19 cellular contexts compared by ENCODE assay signal in genomic region chr19:38583985-38584305, GRCh38. TPM values are rescaled to one million over a fixed set of nuclear protein-coding genes. Genes with fewer than 3 reads are reported as not detected.
A peak's percentile ranks its signal among the peaks of the same experiment; 100 is the strongest.
DNase-seq lines count a peak whose midpoint lies in the region; ATAC-seq, FAIRE-seq and TF ChIP-seq lines count a peak whose summit lies in the region.
"Had no signal": no experiment of that assay in that cellular context is flagged by ENCODE, and none has a peak within 500 bp of the region (broad histone marks: within the 10 kb centered on the region; RNA-seq: fewer than 3 reads in every experiment).

No MANE protein-coding gene starts in this region.

- CTCF ChIA-PET in A549 (lab: Yijun Ruan, JAX) (interaction anchor here (0.7 to 1.7 kb wide), 4 partner anchors 8 to 51 kb away, joined by 3 to 6 read pairs (median 4); partner anchors contain the start of gene MAP4K1), GM12878 (lab: Yijun Ruan, JAX) (interaction anchor here (0.7 to 1.6 kb wide), 5 partner anchors 27 to 51 kb away, joined by 3 to 7 read pairs (median 4); partner anchors contain the start of genes EIF3K and MAP4K1)

- no peak for TF ChIP-seq CTCF in A549 (IDR thresholded peaks at IDR 0.05)
- TF ChIP-seq CTCF in KMS-11 (conservative IDR thresholded peaks at IDR 0.05; ENCODE audit: low read depth, low read length) = no peak
- no peak for TF ChIP-seq CTCF in GM12878 (IDR thresholded peaks at IDR 0.05 in 2 of 3, conservative IDR thresholded peaks at IDR 0.05 in 1 of 3; ENCODE audit: control insufficient read depth in 2 of 3, extremely low read depth in 1 of 3, insufficient read depth in 1 of 3, low read depth in 3 of 3, low read length in 3 of 3)

- TF ChIP-seq RAD21 in A549 (conservative IDR thresholded peaks at IDR 0.05 in 1 of 2, IDR thresholded peaks at IDR 0.05 in 1 of 2) (no peak), GM12878 (IDR thresholded peaks at IDR 0.05; ENCODE audit: insufficient read depth, low read depth, low read length) (no peak)

- H3K27ac ChIP-seq in A549 (no peak overlapping the region), KMS-11 (0 out of 2 replicates have a peak overlapping the region, but pooled peaks have one; percentile 7), GM12878 (ENCODE audit: control insufficient read depth, insufficient read depth) (peak overlapping the region; percentile 52)
- peak overlapping the region in 4 of 11 experiments; percentile 20 to 61 (median 48); a peak in 5 of 22 replicates for H3K27ac ChIP-seq in BLaER1 treated with 17β-estradiol and CSF1 and Interleukin-3, amounts not matched to agents 10 nM and 100 nM
- H3K27ac ChIP-seq: BLaER1, GM23248 had no signal

- H3K27me3 ChIP-seq in BLaER1 treated with 17β-estradiol and CSF1 and Interleukin-3, amounts not matched to agents 10 nM and 100 nM = no peaks in the 10 kb centered on the region
- no peaks in the 10 kb centered on the region for H3K27me3 ChIP-seq in KMS-11 (ENCODE audit: insufficient read depth, low read depth)
- no peaks in the 10 kb centered on the region for H3K27me3 ChIP-seq in GM12878 (replicated peaks in 1 of 2; ENCODE audit: control insufficient read depth in 2 of 2, insufficient read depth in 2 of 2, low read length in 1 of 2)
- H3K27me3 ChIP-seq: BLaER1, MG63 had no signal

- H3K4me1 ChIP-seq in A549 (no peaks in the 10 kb centered on the region), KMS-11 (ENCODE audit: low read depth, poor library complexity, severe bottlenecking) (peaks cover 22% of the 10 kb centered on the region), GM12878 (ENCODE audit: control insufficient read depth, insufficient read depth, low read length) (peaks cover 18% of the 10 kb centered on the region)
- H3K4me1 ChIP-seq in BLaER1 treated with 17β-estradiol and CSF1 and Interleukin-3, amounts not matched to agents 10 nM and 100 nM = peaks cover 0 to 16% (median 7%) of the 10 kb centered on the region in 10 experiments; a peak in 11 of 20 replicates

- H3K9me3 ChIP-seq in A549 (no peaks in the 10 kb centered on the region), GM12878 (replicated peaks; ENCODE audit: control insufficient read depth, insufficient read depth, low read length) (no peaks in the 10 kb centered on the region)
- H3K9me3 ChIP-seq in BLaER1 treated with 17β-estradiol and CSF1 and Interleukin-3, amounts not matched to agents 10 nM and 100 nM (replicated peaks in 1 of 11) = no peaks in the 10 kb centered on the region
- H3K9me3 ChIP-seq: BLaER1, MG63 had no signal

- in situ Hi-C loops in GM12878 (cut with MboI) = no loop called here

- BruUV-seq in GM12878 (replicated peaks; lab: Mats Ljungman, UMichigan) = no TSS peak

- no peak overlapping the region for H3K4me2 ChIP-seq in A549
- H3K4me2 ChIP-seq in BLaER1 treated with 17β-estradiol and CSF1 and Interleukin-3, amounts not matched to agents 10 nM and 100 nM = peak overlapping the region in 6 of 11 experiments; percentile 22 to 52 (median 42); a peak in 8 of 22 replicates
- no peak overlapping the region; the same call in 1 of the 2 replicates for H3K4me2 ChIP-seq in KMS-11
- H3K4me2 ChIP-seq in GM12878 (ENCODE audit: control insufficient read depth, insufficient read depth) = peak overlapping the region; percentile 82
- H3K4me2 ChIP-seq: BLaER1 had no signal

- SMC1A ChIA-PET in GM12878 (lab: Charles Lee; ENCODE audit: uncharacterized antibody, unreplicated experiment) = interaction anchor here (0.8 to 2.0 kb wide), 5 partner anchors 12 to 319 kb away, joined by 3 to 6 read pairs (median 4); partner anchors contain the start of gene EIF3K

- peaks cover 0 to 6% (median 0%) of the 10 kb centered on the region in 11 experiments; a peak in 1 of 22 replicates for H4K20me1 ChIP-seq in BLaER1 treated with 17β-estradiol and CSF1 and Interleukin-3, amounts not matched to agents 10 nM and 100 nM
- no peaks in the 10 kb centered on the region for H4K20me1 ChIP-seq in KMS-11 (ENCODE audit: insufficient read depth)
- H4K20me1 ChIP-seq in GM12878 (ENCODE audit: control insufficient read depth, insufficient read depth) = no peaks in the 10 kb centered on the region
- H4K20me1 ChIP-seq: BLaER1 had no signal

- no peak overlapping the region for H2AFZ ChIP-seq in KMS-11 (ENCODE audit: low read depth)
- H2AFZ ChIP-seq in GM12878 (ENCODE audit: control insufficient read depth, low read depth, low read length) = no peak overlapping the region
- H2AFZ ChIP-seq: GM23248 had no signal

- intact Hi-C loops in GM12878 (cut with micrococcal nuclease; ENCODE audit: unreplicated experiment) = loop anchor here (1.0 kb wide), 2 partner anchors 25 to 40 kb away; no protein-coding TSS in a partner anchor

- ATAC-seq in A549 (peak; percentile 20 to 21; a peak in 3 of 6 replicates), GM12878 (no peak), HG02623 (IDR thresholded peaks at IDR 0.05; ENCODE audit: unreplicated experiment) (no peak), esophagus mucosa (no peak)

- H3K9ac ChIP-seq in BLaER1 treated with 17β-estradiol and CSF1 and Interleukin-3, amounts not matched to agents 10 nM and 100 nM = peak overlapping the region in 3 of 11 experiments; percentile 5 to 38 (median 14); a peak in 3 of 22 replicates
- no peak overlapping the region for H3K9ac ChIP-seq in KMS-11
- no peak overlapping the region; the same call in 1 of the 2 replicates for H3K9ac ChIP-seq in GM12878 (ENCODE audit: control insufficient read depth, insufficient read depth, low read length)
- H3K9ac ChIP-seq: BLaER1, GM23248 had no signal

- no peak for FAIRE-seq in A549 (lab: Jason Lieb, UNC)
- FAIRE-seq in GM12878 (lab: Jason Lieb, UNC) = peak; percentile 49
- FAIRE-seq: HTR-8/SVneo had no signal

- 68% methylated on average over 4 of the region's 4 CpGs for WGBS in A549 (ENCODE audit: missing lambda C conversion rate)
- WGBS in GM12878 (ENCODE audit: insufficient coverage, insufficient replicate concordance, low lambda C conversion rate, missing lambda C conversion rate) = 34% methylated on average over 4 of the region's 4 CpGs

- H3K4me3 ChIP-seq in A549 (no peak overlapping the region), KMS-11 (IDR thresholded peaks at IDR 0.05; ENCODE audit: insufficient read depth, low read depth, low read length) (no peak overlapping the region), GM12878 (no peak overlapping the region)
- H3K4me3 ChIP-seq in BLaER1 treated with 17β-estradiol and CSF1 and Interleukin-3, amounts not matched to agents 10 nM and 100 nM = no peak overlapping the region
- H3K4me3 ChIP-seq: BLaER1, GM23248, MG63 had no signal

- POLR2A ChIA-PET in A549 (lab: Yijun Ruan, JAX) (no interaction called here), GM12878 (lab: Charles Lee) (interaction anchor here (0.6 to 2.3 kb wide), 3 partner anchors 15 to 34 kb away, joined by 3 to 5 read pairs (median 3); partner anchors contain the start of gene MAP4K1)

- TF ChIP-seq POLR2A in A549 (IDR thresholded peaks at IDR 0.05; ENCODE audit: low read length) (no peak), GM12878 (IDR thresholded peaks at IDR 0.05; ENCODE audit: low read depth, low read length) (no peak)

- no peak for DNase-seq in A549 (ENCODE audit: low read depth in 1 of 2, low spot score in 1 of 2)
- no peak for DNase-seq in GM12878 (ENCODE audit: low read depth, low spot score)
- DNase-seq in mucosa of gallbladder (ENCODE audit: low spot score) = no peak
- no peak for DNase-seq in DMS 273 treated with DMSO at 0.1 percent for 48 hours (lab: John Stamatoyannopoulos, UW)
- DNase-seq: EL, GM23248, KG1, MG63, NCI-H1105, NCI-H1694 treated with DMSO at 0.1 percent for 48 hours, NCI-H446, NCI-H748 treated with DMSO at 0.1 percent for 48 hours, SHP77 treated with DMSO at 0.1 percent for 48 hours had no signal

- no peak for TF ChIP-seq EP300 in A549 (IDR thresholded peaks at IDR 0.05)
- no peak for TF ChIP-seq EP300 in GM12878 (IDR thresholded peaks at IDR 0.05; ENCODE audit: borderline replicate concordance in 1 of 2, control insufficient read depth in 1 of 2, low read depth in 2 of 2, low read length in 2 of 2)

- H3K79me2 ChIP-seq in KMS-11 (ENCODE audit: insufficient read depth, low read depth) = no peaks in the 10 kb centered on the region
- no peaks in the 10 kb centered on the region for H3K79me2 ChIP-seq in GM12878 (ENCODE audit: control insufficient read depth, insufficient read depth, low read length)

- RAD21 ChIA-PET in GM12878 (lab: Charles Lee; ENCODE audit: unreplicated experiment) = interaction anchor here (1.0 to 3.9 kb wide), 5 partner anchors 27 to 181 kb away, joined by 4 to 22 read pairs (median 6); partner anchors contain the start of genes EIF3K, FAM98C and MAP4K1

- peaks cover 11 to 32% (median 14%) of the 10 kb centered on the region in 11 experiments; a peak in 17 of 22 replicates for H3K36me3 ChIP-seq in BLaER1 treated with 17β-estradiol and CSF1 and Interleukin-3, amounts not matched to agents 10 nM and 100 nM
- H3K36me3 ChIP-seq in KMS-11 (ENCODE audit: insufficient read depth) = no peaks in the 10 kb centered on the region
- H3K36me3 ChIP-seq in GM12878 (ENCODE audit: control insufficient read depth in 2 of 2, insufficient read depth in 2 of 2, low read length in 1 of 2) = peaks cover 2 to 4% of the 10 kb centered on the region in 2 experiments; a peak in 3 of 4 replicates
- H3K36me3 ChIP-seq: MG63 had no signal

RNA-seq across cellular contexts. Expression of gene MAP4K1, which starts 33.8 kb away (rescaled TPM):
- polyA plus RNA-seq in A549 (2011; rRNA removed) (0.78 and 1.2 TPM in 2 replicates), A549 (2017; fragmentation: RNase III; extraction: RNeasy Plus Mini Kit Qiagen cat#74134 plus additional on column Dnase treatment) (1.3 to 2.6 TPM (median 2.1 TPM) in 3 replicates), GM12878 (2011; rRNA removed) (95.5 and 243 TPM in 2 replicates), GM12878 (2014; fragmentation: Illumina TruSeq; extraction: Trizol) (122 and 157 TPM in 2 replicates), GM12878 (2014; fragmentation: Nextera tagmentation; extraction: Ambion mirVana) (10 to 100 TPM; 39.2 to 92.6 TPM), GM12878 (2014; rRNA removed) (117 and 145 TPM in 2 replicates), GM12878 (2016; fragmentation: Nextera tagmentation; extraction: Ambion mirVana) (100 to 1,000 TPM; 220 to 263 TPM)
- 1.4 TPM in 2 replicates for polyA plus RNA-seq in A549 (2012; cell fraction: cytosol; rRNA removed)
- 7.0 and 8.1 TPM in 2 replicates for polyA plus RNA-seq in A549 (2012; cell fraction: nucleus; rRNA removed)
- polyA minus RNA-seq in A549 (2011; rRNA and poly(A)+ RNA removed) = 0.33 and 0.44 TPM in 2 replicates
- 240 and 254 TPM in 2 replicates for total RNA-seq in GM12878 (2013; cell fraction: nucleolus; rRNA removed)
- total RNA-seq in GM12878 (2014; rRNA removed) (107 and 123 TPM in 2 replicates), GM12878 (2014; rRNA removed; fragmentation: Illumina TruSeq; extraction: Trizol) (58.1 and 72.6 TPM in 2 replicates), GM12878 (2021) (294 and 306 TPM in 2 replicates), esophagus mucosa (3.4 TPM), mucosa of gallbladder (8.2 TPM)
- polyA plus RNA-seq in GM12878 (2011; ENCODE audit: low read depth) = 90.5 TPM
- polyA plus RNA-seq in GM12878 (2011; cell fraction: cytosol; rRNA removed) = 202 and 251 TPM in 2 replicates
- polyA plus RNA-seq in GM12878 (2011; cell fraction: nucleus; rRNA removed) = 631 and 739 TPM in 2 replicates
- polyA plus RNA-seq in GM12878 (2012) = 149 and 285 TPM in 2 replicates
- polyA minus RNA-seq in GM12878 (2011; rRNA and poly(A)+ RNA removed) = 132 and 137 TPM in 2 replicates
- 101 and 112 TPM in 2 replicates for polyA minus RNA-seq in GM12878 (2011; cell fraction: cytosol; rRNA and poly(A)+ RNA removed)
- 127 and 184 TPM in 2 replicates for polyA minus RNA-seq in GM12878 (2011; cell fraction: nucleus; rRNA and poly(A)+ RNA removed)
- total RNA-seq: GM23248 had no signal

RNA-seq across cellular contexts. Expression of gene EIF3K, which starts 35.0 kb away (rescaled TPM):
- polyA plus RNA-seq in A549 (2011; rRNA removed) (419 and 491 TPM in 2 replicates), A549 (2017; fragmentation: RNase III; extraction: RNeasy Plus Mini Kit Qiagen cat#74134 plus additional on column Dnase treatment) (910 to 1,057 TPM (median 937 TPM) in 3 replicates), GM12878 (2011; rRNA removed) (156 and 330 TPM in 2 replicates), GM12878 (2014; fragmentation: Illumina TruSeq; extraction: Trizol) (862 and 927 TPM in 2 replicates), GM12878 (2014; fragmentation: Nextera tagmentation; extraction: Ambion mirVana) (100 to 1,000 TPM; 715 to 863 TPM), GM12878 (2014; rRNA removed) (515 and 596 TPM in 2 replicates), GM12878 (2016; fragmentation: Nextera tagmentation; extraction: Ambion mirVana) (100 to 1,000 TPM; 393 to 403 TPM)
- polyA plus RNA-seq in A549 (2012; cell fraction: cytosol; rRNA removed) = 1,849 and 2,120 TPM in 2 replicates
- polyA plus RNA-seq in A549 (2012; cell fraction: nucleus; rRNA removed) = 1,703 and 2,003 TPM in 2 replicates
- 774 and 844 TPM in 2 replicates for polyA minus RNA-seq in A549 (2011; rRNA and poly(A)+ RNA removed)
- total RNA-seq in GM12878 (2013; cell fraction: nucleolus; rRNA removed) = 94.4 and 105 TPM in 2 replicates
- total RNA-seq in GM12878 (2014; rRNA removed) (454 and 468 TPM in 2 replicates), GM12878 (2014; rRNA removed; fragmentation: Illumina TruSeq; extraction: Trizol) (344 and 358 TPM in 2 replicates), GM12878 (2021) (378 and 384 TPM in 2 replicates), esophagus mucosa (304 TPM), mucosa of gallbladder (233 TPM)
- 241 TPM for polyA plus RNA-seq in GM12878 (2011; ENCODE audit: low read depth)
- polyA plus RNA-seq in GM12878 (2011; cell fraction: cytosol; rRNA removed) = 865 and 965 TPM in 2 replicates
- 352 and 437 TPM in 2 replicates for polyA plus RNA-seq in GM12878 (2011; cell fraction: nucleus; rRNA removed)
- polyA plus RNA-seq in GM12878 (2012) = 356 and 358 TPM in 2 replicates
- 377 and 421 TPM in 2 replicates for polyA minus RNA-seq in GM12878 (2011; rRNA and poly(A)+ RNA removed)
- polyA minus RNA-seq in GM12878 (2011; cell fraction: cytosol; rRNA and poly(A)+ RNA removed) = 139 and 152 TPM in 2 replicates
- polyA minus RNA-seq in GM12878 (2011; cell fraction: nucleus; rRNA and poly(A)+ RNA removed) = 57.3 and 75.5 TPM in 2 replicates

Comparison
In these comparisons a context has a peak if more than half of its experiments do, and no peak if none do; other contexts are left out.
1. ATAC-seq: peak in A549 (2 of 2); none in GM12878 (single experiment), HG02623 (single experiment) and esophagus mucosa (single experiment).
2. H3K27ac ChIP-seq: peak in KMS-11 (single experiment) and GM12878 (single experiment); none in A549 (0 of 2).
3. H3K4me2 ChIP-seq: peak in BLaER1 treated with 17β-estradiol and CSF1 and Interleukin-3, amounts not matched to agents 10 nM and 100 nM (6 of 11) and GM12878 (single experiment); none in A549 (single experiment) and KMS-11 (single experiment).
4. Of the 24 proteins assayed by ChIP-seq in both GM12878 and A549: peak only in GM12878: CHD2; only in A549: none; in both: none; in neither: 23.